ENCODE assay signal across 18 cellular contexts in the genomic region with DNA sequence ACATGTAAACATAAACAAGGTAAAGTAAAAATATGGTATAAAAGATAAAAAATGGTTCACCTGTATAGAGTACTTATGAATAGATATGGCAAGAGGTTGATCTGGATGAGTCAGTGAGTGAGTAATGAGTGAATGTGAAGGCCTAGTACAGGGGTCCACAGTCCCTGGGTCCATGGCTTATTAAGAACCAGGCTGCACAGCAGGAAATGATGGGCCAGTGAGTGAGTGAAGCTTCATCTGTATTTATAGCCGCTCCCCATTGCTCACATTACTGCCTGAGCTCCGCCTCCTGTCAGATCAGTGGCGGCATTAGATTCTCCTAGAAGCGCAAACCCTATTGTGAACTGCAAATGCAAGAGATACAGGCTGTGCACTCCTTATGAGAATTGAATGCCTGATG.
"Had no signal": no experiment of that assay in that cellular context is flagged by ENCODE, and none has a peak within 500 bp of the region (broad histone marks: within the 10 kb centered on the region; RNA-seq: fewer than 3 reads in every experiment).

No MANE protein-coding gene starts in this region.

- H3K4me1 ChIP-seq: lower lobe of right lung had no signal

- H3K36me3 ChIP-seq: lower lobe of right lung, stomach, vagina had no signal

- H3K4me2 ChIP-seq: hepatocyte had no signal

- H2AFZ ChIP-seq: hepatocyte had no signal

- H3K9me3 ChIP-seq: lower lobe of right lung, stomach, vagina had no signal

- H3K79me2 ChIP-seq: hepatocyte had no signal

- H3K27me3 ChIP-seq: hepatocyte, stomach, vagina had no signal

- DNase-seq: activated B cell treated with CpG ODN at 0.5 μM for 24 hours; activated CD4-positive, alpha-beta memory T cell treated with anti-CD3 and anti-CD28 coated beads for 36 hours; activated CD4-positive, alpha-beta T cell treated with anti-CD3 and anti-CD28 coated beads for 4 hours; activated naive CD4-positive, alpha-beta T cell; activated naive CD8-positive, alpha-beta T cell treated with anti-CD3 and anti-CD28 coated beads for 36 hours; amniotic stem cell; effector memory CD8-positive, alpha-beta T cell; lower lobe of right lung; natural killer cell; nucleus accumbens; stimulated activated CD4-positive, alpha-beta T cell treated with anti-CD3 and anti-CD28 coated beads, Interleukin-4, amount 100 ng/mL, for 24 hours; stomach; trophoblast cell had no signal

- ATAC-seq: activated T-helper 17 cell treated with anti-CD3 and anti-CD28 coated beads, Interleukin-2, amount 50 U/mL, for 72 hours; effector memory CD8-positive, alpha-beta T cell; lower lobe of right lung; natural killer cell; sciatic nerve; stimulated activated effector memory CD8-positive, alpha-beta T cell treated with anti-CD3 and anti-CD28 coated beads, Interleukin-12 subunit alpha, Interleukin-12 subunit beta, amount 100 ng/mL, for 72 hours had no signal

- H3K27ac ChIP-seq: hepatocyte, lower lobe of right lung, stomach, vagina had no signal

- H3K4me3 ChIP-seq: hepatocyte, lower lobe of right lung, stomach, vagina had no signal
